29 cellular contexts compared by ENCODE assay signal in genomic region chr11:87661270-87661669, GRCh38.
"Had no signal": no experiment of that assay in that cellular context is flagged by ENCODE, and none has a peak within 500 bp of the region (broad histone marks: within the 10 kb centered on the region; RNA-seq: fewer than 3 reads in every experiment).

No MANE protein-coding gene starts in this region.

- H3K4me3 Mint-ChIP-seq: activated B cell treated with CpG ODN at 0.5 μM for 24 hours; activated CD8-positive, alpha-beta memory T cell treated with anti-CD3 and anti-CD28 coated beads, Interleukin-2, amount 10 ng/mL, durations not matched to agents 7 days and 5 days; activated CD8-positive, alpha-beta T cell treated with anti-CD3 and anti-CD28 coated beads, Interleukin-2, amount 10 ng/mL, durations not matched to agents 7 days and 5 days; activated naive CD4-positive, alpha-beta T cell treated with anti-CD3 and anti-CD28 coated beads for 36 hours; activated naive CD4-positive, alpha-beta T cell treated with anti-CD3 and anti-CD28 coated beads, Interleukin-2, amount 50 U/mL, for 24 hours; activated naive CD8-positive, alpha-beta T cell treated with anti-CD3 and anti-CD28 coated beads for 36 hours; activated T-helper 1 cell treated with anti-CD3 and anti-CD28 coated beads, Interleukin-12 subunit alpha, Interleukin-12 subunit beta, Interleukin-2, Interleukin-4 antibody, amounts not matched to agents 30 ng/mL and 10 ng/mL and 1 ng/mL, durations not matched to agents 14 hours and 24 hours and 36 hours; central memory CD8-positive, alpha-beta T cell; T-helper 17 cell; T-helper 2 cell treated with Interferon-gamma antibody and Interleukin-4, amounts not matched to agents 5 μg/mL and 100 μg/mL, for 36 hours had no signal

- DNase-seq: activated B cell treated with CpG ODN at 0.5 μM for 24 hours; activated CD4-positive, alpha-beta T cell treated with anti-CD3 and anti-CD28 coated beads for 48 hours; activated CD4-positive, alpha-beta T cell treated with anti-CD3 and anti-CD28 coated beads, Interleukin-2, amount 50 U/mL, for 1 hour; activated CD4-positive, alpha-beta T cell treated with anti-CD3 and anti-CD28 coated beads, Interleukin-2, amount 50 U/mL, for 48 hours; activated CD8-positive, alpha-beta memory T cell treated with anti-CD3 and anti-CD28 coated beads, Interleukin-2, amount 10 ng/mL, durations not matched to agents 7 days and 5 days; activated CD8-positive, alpha-beta memory T cell treated with anti-CD3 and anti-CD28 coated beads, Interleukin-2, amount 50 U/mL, for 4 hours; activated CD8-positive, alpha-beta T cell treated with anti-CD3 and anti-CD28 coated beads, Interleukin-2, amount 10 ng/mL, durations not matched to agents 7 days and 5 days; activated effector memory CD4-positive, alpha-beta T cell treated with anti-CD3 and anti-CD28 coated beads, Interleukin-2, amount 50 U/mL, for 16 hours; activated naive CD4-positive, alpha-beta T cell treated with anti-CD3 and anti-CD28 coated beads for 36 hours; activated naive CD8-positive, alpha-beta T cell treated with anti-CD3 and anti-CD28 coated beads for 36 hours; activated T-cell treated with anti-CD3 and anti-CD28 coated beads, Interleukin-2, amount 50 U/mL, for 1 hour; activated T-cell treated with anti-CD3 and anti-CD28 coated beads, Interleukin-2, amount 50 U/mL, for 48 hours; brain microvascular endothelial cell; cortex of kidney; dermis blood vessel endothelial cell; effector CD8-positive, alpha-beta T cell; esophagus squamous epithelium; foreskin melanocyte; T-helper 1 cell; T-helper 17 cell; T1000; WERI-Rb-1 had no signal

- ATAC-seq: activated CD4-positive, CD25-positive, alpha-beta regulatory T cell treated with anti-CD3 and anti-CD28 coated beads, Interleukin-2, amount 50 U/mL, for 24 hours; activated CD8-positive, alpha-beta memory T cell treated with anti-CD3 and anti-CD28 coated beads, Interleukin-2, amount 10 ng/mL, durations not matched to agents 7 days and 5 days; activated CD8-positive, alpha-beta T cell treated with anti-CD3 and anti-CD28 coated beads, Interleukin-2, amount 10 ng/mL, durations not matched to agents 7 days and 5 days; gastroesophageal sphincter; T-helper 17 cell had no signal

- H3K27ac Mint-ChIP-seq: activated B cell treated with CpG ODN at 0.5 μM for 24 hours; activated CD8-positive, alpha-beta memory T cell treated with anti-CD3 and anti-CD28 coated beads, Interleukin-2, amount 10 ng/mL, durations not matched to agents 7 days and 5 days; activated CD8-positive, alpha-beta T cell treated with anti-CD3 and anti-CD28 coated beads, Interleukin-2, amount 10 ng/mL, durations not matched to agents 7 days and 5 days; activated naive CD4-positive, alpha-beta T cell treated with anti-CD3 and anti-CD28 coated beads for 36 hours; activated naive CD4-positive, alpha-beta T cell treated with anti-CD3 and anti-CD28 coated beads, Interleukin-2, amount 50 U/mL, for 24 hours; activated naive CD8-positive, alpha-beta T cell treated with anti-CD3 and anti-CD28 coated beads for 36 hours; activated T-helper 1 cell treated with anti-CD3 and anti-CD28 coated beads, Interleukin-12 subunit alpha, Interleukin-12 subunit beta, Interleukin-2, Interleukin-4 antibody, amounts not matched to agents 30 ng/mL and 10 ng/mL and 1 ng/mL, durations not matched to agents 14 hours and 24 hours and 36 hours; activated T-helper 2 cell treated with anti-CD3 and anti-CD28 coated beads, Interferon-gamma antibody, Interleukin-2, Interleukin-4, amounts not matched to agents 10 μg/mL and 5 μg/mL and 100 μg/mL, durations not matched to agents 14 hours and 24 hours and 36 hours; T-helper 17 cell; T-helper 2 cell treated with Interferon-gamma antibody and Interleukin-4, amounts not matched to agents 5 μg/mL and 100 μg/mL, for 36 hours had no signal

- H3K9me3 Mint-ChIP-seq: activated B cell treated with CpG ODN at 0.5 μM for 24 hours; activated T-helper 1 cell treated with anti-CD3 and anti-CD28 coated beads, Interleukin-12 subunit alpha, Interleukin-12 subunit beta, Interleukin-2, Interleukin-4 antibody, amounts not matched to agents 30 ng/mL and 10 ng/mL and 1 ng/mL, durations not matched to agents 14 hours and 24 hours and 36 hours; T-helper 2 cell treated with Interferon-gamma antibody and Interleukin-4, amounts not matched to agents 5 μg/mL and 100 μg/mL, for 36 hours had no signal

- H3K4me1 Mint-ChIP-seq: activated B cell treated with CpG ODN at 0.5 μM for 24 hours; activated CD8-positive, alpha-beta memory T cell treated with anti-CD3 and anti-CD28 coated beads, Interleukin-2, amount 10 ng/mL, durations not matched to agents 7 days and 5 days; activated naive CD4-positive, alpha-beta T cell treated with anti-CD3 and anti-CD28 coated beads, Interleukin-2, amount 50 U/mL, for 24 hours; activated naive CD8-positive, alpha-beta T cell treated with anti-CD3 and anti-CD28 coated beads for 36 hours; central memory CD8-positive, alpha-beta T cell; T-helper 17 cell had no signal

- H3K36me3 Mint-ChIP-seq: activated CD8-positive, alpha-beta memory T cell treated with anti-CD3 and anti-CD28 coated beads, Interleukin-2, amount 10 ng/mL, durations not matched to agents 7 days and 5 days; activated naive CD4-positive, alpha-beta T cell treated with anti-CD3 and anti-CD28 coated beads, Interleukin-2, amount 50 U/mL, for 24 hours; activated naive CD8-positive, alpha-beta T cell treated with anti-CD3 and anti-CD28 coated beads for 36 hours had no signal

- H3K27me3 Mint-ChIP-seq: activated B cell treated with CpG ODN at 0.5 μM for 24 hours; activated CD8-positive, alpha-beta memory T cell treated with anti-CD3 and anti-CD28 coated beads, Interleukin-2, amount 10 ng/mL, durations not matched to agents 7 days and 5 days; activated naive CD4-positive, alpha-beta T cell treated with anti-CD3 and anti-CD28 coated beads, Interleukin-2, amount 50 U/mL, for 24 hours; activated naive CD8-positive, alpha-beta T cell treated with anti-CD3 and anti-CD28 coated beads for 36 hours; central memory CD8-positive, alpha-beta T cell; T-helper 17 cell had no signal
